Comparison of ENCODE assay signal across 22 cellular contexts in the genomic region with DNA sequence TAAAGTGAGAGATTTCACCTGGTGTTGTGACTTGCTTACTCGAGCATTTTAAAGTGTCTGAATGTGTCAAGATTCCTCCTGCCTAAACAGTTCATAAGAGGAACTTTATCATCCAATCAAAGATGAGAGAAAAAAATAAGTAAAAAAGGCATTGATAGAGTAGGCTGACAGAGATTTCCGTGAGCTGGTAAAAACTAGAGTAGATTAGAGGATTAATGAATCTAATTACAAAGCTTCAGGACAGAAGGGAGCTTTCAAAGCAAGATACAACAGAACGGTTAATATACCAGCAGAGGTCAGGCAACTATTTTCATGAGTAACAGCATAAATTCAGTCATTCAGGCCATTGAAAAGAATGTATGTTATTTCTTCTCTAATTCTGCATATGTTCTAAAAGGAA.
"Had no signal": no experiment of that assay in that cellular context is flagged by ENCODE, and none has a peak within 500 bp of the region (broad histone marks: within the 10 kb centered on the region; RNA-seq: fewer than 3 reads in every experiment).

No MANE protein-coding gene starts in this region.

- H3K4me1 Mint-ChIP-seq: activated B cell treated with CpG ODN at 0.5 μM for 24 hours; activated CD4-positive, alpha-beta T cell treated with anti-CD3 and anti-CD28 coated beads, Interleukin-2, amount 10 ng/mL, durations not matched to agents 24 days and 14 days; activated naive CD4-positive, alpha-beta T cell treated with anti-CD3 and anti-CD28 coated beads, Interleukin-2, amount 10 ng/mL, durations not matched to agents 7 days and 5 days; activated naive CD8-positive, alpha-beta T cell treated with anti-CD3 and anti-CD28 coated beads for 36 hours; activated T-helper 17 cell treated with anti-CD3 and anti-CD28 coated beads, Interleukin-2, amount 50 U/mL, for 72 hours; T-helper 17 cell had no signal

- H3K27ac Mint-ChIP-seq: activated B cell treated with CpG ODN at 0.5 μM for 24 hours; activated CD4-positive, alpha-beta memory T cell treated with anti-CD3 and anti-CD28 coated beads for 36 hours; activated CD4-positive, alpha-beta T cell treated with anti-CD3 and anti-CD28 coated beads, Interleukin-2, amount 10 ng/mL, durations not matched to agents 24 days and 14 days; activated naive CD4-positive, alpha-beta T cell treated with anti-CD3 and anti-CD28 coated beads, Interleukin-2, amount 10 ng/mL, durations not matched to agents 7 days and 5 days; activated naive CD8-positive, alpha-beta T cell treated with anti-CD3 and anti-CD28 coated beads for 36 hours; activated T-helper 17 cell treated with anti-CD3 and anti-CD28 coated beads, Interleukin-2, amount 50 U/mL, for 72 hours; T-helper 17 cell had no signal

- H3K4me3 Mint-ChIP-seq: activated B cell treated with CpG ODN at 0.5 μM for 24 hours; activated CD4-positive, alpha-beta memory T cell treated with anti-CD3 and anti-CD28 coated beads for 36 hours; activated CD4-positive, alpha-beta T cell treated with anti-CD3 and anti-CD28 coated beads, Interleukin-2, amount 10 ng/mL, durations not matched to agents 24 days and 14 days; activated naive CD4-positive, alpha-beta T cell treated with anti-CD3 and anti-CD28 coated beads, Interleukin-2, amount 10 ng/mL, durations not matched to agents 7 days and 5 days; activated naive CD8-positive, alpha-beta T cell treated with anti-CD3 and anti-CD28 coated beads for 36 hours; activated T-helper 17 cell treated with anti-CD3 and anti-CD28 coated beads, Interleukin-2, amount 50 U/mL, for 72 hours; T-helper 17 cell had no signal

- H3K9me3 Mint-ChIP-seq: activated B cell treated with CpG ODN at 0.5 μM for 24 hours; activated CD4-positive, alpha-beta memory T cell treated with anti-CD3 and anti-CD28 coated beads for 36 hours; activated CD4-positive, alpha-beta T cell treated with anti-CD3 and anti-CD28 coated beads, Interleukin-2, amount 10 ng/mL, durations not matched to agents 24 days and 14 days; activated naive CD4-positive, alpha-beta T cell treated with anti-CD3 and anti-CD28 coated beads, Interleukin-2, amount 10 ng/mL, durations not matched to agents 7 days and 5 days; activated naive CD8-positive, alpha-beta T cell treated with anti-CD3 and anti-CD28 coated beads for 36 hours; activated T-helper 17 cell treated with anti-CD3 and anti-CD28 coated beads, Interleukin-2, amount 50 U/mL, for 72 hours had no signal

- H3K36me3 Mint-ChIP-seq: activated CD4-positive, alpha-beta memory T cell treated with anti-CD3 and anti-CD28 coated beads for 36 hours; activated naive CD4-positive, alpha-beta T cell treated with anti-CD3 and anti-CD28 coated beads, Interleukin-2, amount 10 ng/mL, durations not matched to agents 7 days and 5 days; activated naive CD8-positive, alpha-beta T cell treated with anti-CD3 and anti-CD28 coated beads for 36 hours had no signal

- DNase-seq: activated B cell treated with CpG ODN at 0.5 μM for 24 hours; activated CD4-positive, alpha-beta memory T cell treated with anti-CD3 and anti-CD28 coated beads for 36 hours; activated CD4-positive, alpha-beta T cell treated with anti-CD3 and anti-CD28 coated beads for 1 hour; activated CD4-positive, alpha-beta T cell treated with anti-CD3 and anti-CD28 coated beads, Interleukin-2, amount 10 ng/mL, durations not matched to agents 24 days and 14 days; activated CD8-positive, alpha-beta memory T cell treated with anti-CD3 and anti-CD28 coated beads for 24 hours; activated gamma-delta T cell; activated naive CD4-positive, alpha-beta T cell treated with anti-CD3 and anti-CD28 coated beads, Interleukin-2, amount 10 ng/mL, durations not matched to agents 7 days and 5 days; activated naive CD8-positive, alpha-beta T cell treated with anti-CD3 and anti-CD28 coated beads for 36 hours; activated T-cell treated with anti-CD3 and anti-CD28 coated beads for 4 hours; activated T-cell treated with anti-CD3 and anti-CD28 coated beads, Interleukin-2, amount 50 U/mL, for 48 hours; Kasumi-1; KBM-7; NCI-H1105 treated with DMSO at 0.1 percent for 48 hours; NCI-H1436 treated with DMSO at 0.1 percent for 48 hours; NCI-H187; NCI-H2081; NCI-H446 treated with DMSO at 0.1 percent for 48 hours; NCI-H526 treated with DMSO at 0.1 percent for 48 hours; PC-9; T-helper 17 cell; T-helper 9 cell had no signal

- H3K27me3 Mint-ChIP-seq: activated B cell treated with CpG ODN at 0.5 μM for 24 hours; activated CD4-positive, alpha-beta memory T cell treated with anti-CD3 and anti-CD28 coated beads for 36 hours; activated CD4-positive, alpha-beta T cell treated with anti-CD3 and anti-CD28 coated beads, Interleukin-2, amount 10 ng/mL, durations not matched to agents 24 days and 14 days; activated naive CD8-positive, alpha-beta T cell treated with anti-CD3 and anti-CD28 coated beads for 36 hours; activated T-helper 17 cell treated with anti-CD3 and anti-CD28 coated beads, Interleukin-2, amount 50 U/mL, for 72 hours; T-helper 17 cell had no signal

- ATAC-seq: activated T-helper 17 cell treated with anti-CD3 and anti-CD28 coated beads, Interleukin-2, amount 50 U/mL, for 72 hours; T-helper 17 cell had no signal
